Comparison of ENCODE assay signal across 8 cellular contexts in genomic region chr7:118182618-118183253, GRCh38. TPM values are rescaled to one million over a fixed set of nuclear protein-coding genes. Genes with fewer than 3 reads are reported as not detected.
DNase-seq lines count a peak whose midpoint lies in the region; ATAC-seq and TF ChIP-seq lines count a peak whose summit lies in the region.

No MANE protein-coding gene starts in this region.

- H3K4me2 ChIP-seq in OCI-LY7 (ENCODE audit: low read length), result peak overlapping the region; percentile 87
- peak overlapping the region; percentile 75 for H3K4me2 ChIP-seq in trophoblast cell (ENCODE audit: low read length)

- H3K27me3 ChIP-seq in esophagus (ENCODE audit: control insufficient read depth in 1 of 2, insufficient read depth in 2 of 2, low read length in 2 of 2) (no peaks in the 10 kb centered on the region), trophoblast cell (ENCODE audit: insufficient read depth, low read length) (no peaks in the 10 kb centered on the region)

- DNase-seq in Caki2 (ENCODE audit: low read depth) (peak; percentile 32), OCI-LY7 (ENCODE audit: low spot score) (no peak), trophoblast cell (no peak), GF-D8 (lab: John Stamatoyannopoulos, UW) (no peak), NOMO-1 (lab: John Stamatoyannopoulos, UW; ENCODE audit: unreplicated experiment in 2 of 2) (no peak)

- no peak for ATAC-seq in GM21717 (IDR thresholded peaks at IDR 0.05; ENCODE audit: unreplicated experiment)
- no peak for ATAC-seq in HG02938 (IDR thresholded peaks at IDR 0.05; ENCODE audit: unreplicated experiment)

- no peak overlapping the region for H2BK12ac ChIP-seq in trophoblast cell (ENCODE audit: low read length)

- peak overlapping the region; percentile 10 for H3K4ac ChIP-seq in trophoblast cell (ENCODE audit: low read depth, low read length)

- CTCF ChIA-PET in OCI-LY7 (lab: Charles Lee; ENCODE audit: unreplicated experiment), result no interaction called here

- no peak overlapping the region for H4K91ac ChIP-seq in trophoblast cell (ENCODE audit: low read depth, low read length)

- no TSS peak for BruUV-seq in OCI-LY7 (replicated peaks; lab: Mats Ljungman, UMichigan)

- peaks cover 47% of the 10 kb centered on the region for H3K4me1 ChIP-seq in OCI-LY7 (ENCODE audit: insufficient read depth, low read length, poor library complexity, severe bottlenecking)
- peaks cover 0 to 2% of the 10 kb centered on the region in 2 donors for H3K4me1 ChIP-seq in esophagus (ENCODE audit: control insufficient read depth in 2 of 2, insufficient read depth in 2 of 2, low read length in 1 of 2)
- peaks cover 3 to 6% of the 10 kb centered on the region in 2 experiments for H3K4me1 ChIP-seq in trophoblast cell (ENCODE audit: control insufficient read depth in 1 of 2, insufficient read depth in 2 of 2, low read length in 2 of 2)

- WGBS in esophagus, 2 donors, result 73 to 81% methylated on average over 10 of the region's 10 CpGs
- no CpG with 5 or more reads among the region's 10 CpGs for WGBS in trophoblast cell (ENCODE audit: extremely low coverage, insufficient coverage, insufficient read length)

- peaks cover 6% of the 10 kb centered on the region for H3K79me1 ChIP-seq in trophoblast cell (ENCODE audit: low read length)

- peak overlapping the region; percentile 96 for H3K9ac ChIP-seq in trophoblast cell (ENCODE audit: low read length)

- no peaks in the 10 kb centered on the region for H3K9me2 ChIP-seq in OCI-LY7 (ENCODE audit: insufficient read depth, low read length)

- TF ChIP-seq CTCF in OCI-LY7 (conservative IDR thresholded peaks at IDR 0.05; ENCODE audit: low read length), result no peak

- in situ Hi-C loops in Caki2 (cut with HindIII; ENCODE audit: low pct_unique_long_range_greater_than_20kb, low sequenced_read_pairs), result no loop called here

- H3K27ac ChIP-seq in OCI-LY7 (ENCODE audit: low read depth, low read length, poor library complexity, severe bottlenecking), result peak overlapping the region; percentile 72
- H3K27ac ChIP-seq in esophagus (ENCODE audit: low read depth in 2 of 2, low read length in 1 of 2), result no peak overlapping the region
- no peak overlapping the region for H3K27ac ChIP-seq in trophoblast cell (ENCODE audit: low read depth, low read length)

- no peak overlapping the region for H2AK5ac ChIP-seq in trophoblast cell (ENCODE audit: low read length)

- H4K8ac ChIP-seq in trophoblast cell (ENCODE audit: low read depth, low read length), result peak overlapping the region; percentile 64

- peak overlapping the region; percentile 85 for H4K12ac ChIP-seq in trophoblast cell (ENCODE audit: low read depth, low read length)

- H3K14ac ChIP-seq in trophoblast cell (ENCODE audit: low read length), result no peak overlapping the region

- intact Hi-C loops in OCI-LY7 (cut with micrococcal nuclease; ENCODE audit: unreplicated experiment), result loop anchor here (10.0 kb wide), 2 partner anchors 132 to 1318 kb away; partner anchors contain the start of gene CAPZA2

- H3K18ac ChIP-seq in trophoblast cell (ENCODE audit: low read length), result no peak overlapping the region

- peaks cover 29% of the 10 kb centered on the region; the same call in 1 of the 2 replicates for H4K20me1 ChIP-seq in OCI-LY7 (ENCODE audit: insufficient read depth, low read length)

- H3K79me2 ChIP-seq in OCI-LY7 (ENCODE audit: insufficient read depth, low read depth, low read length) (peaks cover 48% of the 10 kb centered on the region), trophoblast cell (ENCODE audit: control insufficient read depth, insufficient read depth, low read length, poor library complexity) (peaks cover 4% of the 10 kb centered on the region)

- no peak overlapping the region for H3K23ac ChIP-seq in trophoblast cell (ENCODE audit: low read length)

- peaks cover 26% of the 10 kb centered on the region for H3K36me3 ChIP-seq in OCI-LY7 (ENCODE audit: insufficient read depth, low read length)
- no peaks in the 10 kb centered on the region for H3K36me3 ChIP-seq in esophagus (ENCODE audit: control insufficient read depth in 2 of 2, insufficient read depth in 2 of 2, low read length in 1 of 2)
- peaks cover 2 to 3% of the 10 kb centered on the region in 2 experiments for H3K36me3 ChIP-seq in trophoblast cell (ENCODE audit: control insufficient read depth in 1 of 2, insufficient read depth in 2 of 2, low read length in 2 of 2)

- no peaks in the 10 kb centered on the region for H3K9me3 ChIP-seq in OCI-LY7 (ENCODE audit: low read length)
- H3K9me3 ChIP-seq in esophagus (ENCODE audit: control insufficient read depth in 2 of 2, insufficient read depth in 1 of 2, low read depth in 1 of 2, low read length in 1 of 2), result no peaks in the 10 kb centered on the region
- no peaks in the 10 kb centered on the region for H3K9me3 ChIP-seq in trophoblast cell (ENCODE audit: insufficient read depth, low read depth, low read length)

- H3K4me3 ChIP-seq in OCI-LY7 (ENCODE audit: low read depth, low read length, poor library complexity, severe bottlenecking) (peak overlapping the region; percentile 98), esophagus (ENCODE audit: low read depth in 1 of 2, low read length in 2 of 2) (peak overlapping the region; percentile 63 to 98), trophoblast cell (ENCODE audit: low read depth, low read length) (no peak overlapping the region)

- H2BK5ac ChIP-seq in trophoblast cell (ENCODE audit: low read depth, low read length, poor library complexity), result no peak overlapping the region

- POLR2A ChIA-PET in OCI-LY7 (lab: Charles Lee), result interaction anchor here (0.8 kb wide), 1 partner anchor 9 kb away, joined by 3 read pairs; no protein-coding TSS in a partner anchor

- H2AFZ ChIP-seq in OCI-LY7 (ENCODE audit: low read length) (peak overlapping the region; percentile 15; the same call in 1 of the 2 replicates), trophoblast cell (ENCODE audit: insufficient read depth, low read length, poor library complexity) (no peak overlapping the region)

- no peak overlapping the region for H2BK120ac ChIP-seq in trophoblast cell (ENCODE audit: insufficient read depth, low read length, poor library complexity)

RNA-seq across cellular contexts. Expression of gene LSM8, which starts 1.2 kb away (rescaled TPM):
- 38.0 and 321 TPM in 2 replicates for total RNA-seq in Caki2 (2014; rRNA removed; shearing (Covaris generic); ENCODE audit: low replicate concordance)
- total RNA-seq in OCI-LY7 (2014; rRNA removed; shearing (Covaris generic)), result 105 and 159 TPM in 2 replicates
- total RNA-seq in OCI-LY7 (2022), result 80.7 and 92.6 TPM in 2 replicates
- 10 to 100 TPM; 21.5 to 25.6 TPM for polyA plus RNA-seq in esophagus
- 43.9 and 44.3 TPM in 2 replicates for polyA plus RNA-seq in trophoblast cell (2013)

RNA-seq across cellular contexts. Expression of gene ANKRD7, which starts 41.8 kb away (rescaled TPM):
- total RNA-seq in Caki2 (2014; rRNA removed; shearing (Covaris generic); ENCODE audit: low replicate concordance), result 1.9 and 4.0 TPM in 2 replicates
- 0.38 and 0.77 TPM in 2 replicates for total RNA-seq in OCI-LY7 (2014; rRNA removed; shearing (Covaris generic))
- total RNA-seq in OCI-LY7 (2022), result 1.4 and 2.3 TPM in 2 replicates
- under 1 TPM; 0.07 to 0.37 TPM for polyA plus RNA-seq in esophagus
- 0.03 TPM in 1 of 2 replicates, not detected in the other for polyA plus RNA-seq in trophoblast cell (2013)
